9 cellular contexts compared by ENCODE assay signal in genomic region chr11:29293825-29294224, GRCh38.
DNase-seq lines count a peak whose midpoint lies in the region; ATAC-seq and TF ChIP-seq lines count a peak whose summit lies in the region.
"Had no signal": no experiment of that assay in that cellular context is flagged by ENCODE, and none has a peak within 500 bp of the region (broad histone marks: within the 10 kb centered on the region; RNA-seq: fewer than 3 reads in every experiment).

No MANE protein-coding gene starts in this region.

- TF ChIP-seq CTCF in coronary artery (IDR thresholded peaks at IDR 0.05) = no peak

- POLR2A ChIA-PET in HEK293T (lab: Yijun Ruan, JAX) = no interaction called here

- H3K4me3 ChIP-seq in coronary artery = no peak overlapping the region

- peak; percentile 84 for ATAC-seq in GM21447 (IDR thresholded peaks at IDR 0.05; ENCODE audit: unreplicated experiment)
- ATAC-seq in HG03460 (IDR thresholded peaks at IDR 0.05; ENCODE audit: unreplicated experiment) = peak; percentile 88
- no peak for ATAC-seq in left colon

- no peak overlapping the region for H3K27ac ChIP-seq in epithelial cell of prostate
- H3K27ac ChIP-seq in coronary artery = no peak overlapping the region

- intact Hi-C loops in left colon (cut with DNase I, micrococcal nuclease) = no loop called here

- CTCF ChIA-PET in HEK293T (lab: Yijun Ruan, JAX) = no interaction called here

- DNase-seq in DMS53 treated with DMSO at 0.1 percent for 48 hours (lab: John Stamatoyannopoulos, UW; ENCODE audit: unreplicated experiment) = peak; percentile 64
- DNase-seq in epithelial cell of prostate (ENCODE audit: low read depth, low spot score) = peak; percentile 53
- no peak for DNase-seq in iPS-NIHi7 (ENCODE audit: extremely low spot score)
- DNase-seq in HEK293T (ENCODE audit: extremely low spot score) = no peak
- no peak for DNase-seq in coronary artery (ENCODE audit: low spot score)
- no peak for DNase-seq in left colon
- DNase-seq: NCI-H510A had no signal

TF ChIP-seq in HEK293T, 16 proteins besides CTCF, POLR2A, EP300 and RAD21:
- TF ChIP-seq LEF1 (IDR thresholded peaks at IDR 0.05; ENCODE audit: borderline replicate concordance) (no peak), L3MBTL2 (conservative IDR thresholded peaks at IDR 0.05) (no peak), FOXK2 (IDR thresholded peaks at IDR 0.05) (no peak), ARNT (IDR thresholded peaks at IDR 0.05) (no peak), HDGF (IDR thresholded peaks at IDR 0.05; ENCODE audit: borderline replicate concordance) (no peak), ZNF384 (IDR thresholded peaks at IDR 0.05) (no peak), FOXM1 (IDR thresholded peaks at IDR 0.05; ENCODE audit: borderline replicate concordance) (no peak), PKNOX1 (IDR thresholded peaks at IDR 0.05) (no peak)

Comparison
In these comparisons a context has a peak if more than half of its experiments do, and no peak if none do; other contexts are left out.
1. DNase-seq: peak in DMS53 treated with DMSO at 0.1 percent for 48 hours (single experiment) and epithelial cell of prostate (single experiment); none in iPS-NIHi7 (single experiment), HEK293T (single experiment), coronary artery (single experiment) and left colon (0 of 2).